ENCODE assay signal across 20 cellular contexts in the genomic region with DNA sequence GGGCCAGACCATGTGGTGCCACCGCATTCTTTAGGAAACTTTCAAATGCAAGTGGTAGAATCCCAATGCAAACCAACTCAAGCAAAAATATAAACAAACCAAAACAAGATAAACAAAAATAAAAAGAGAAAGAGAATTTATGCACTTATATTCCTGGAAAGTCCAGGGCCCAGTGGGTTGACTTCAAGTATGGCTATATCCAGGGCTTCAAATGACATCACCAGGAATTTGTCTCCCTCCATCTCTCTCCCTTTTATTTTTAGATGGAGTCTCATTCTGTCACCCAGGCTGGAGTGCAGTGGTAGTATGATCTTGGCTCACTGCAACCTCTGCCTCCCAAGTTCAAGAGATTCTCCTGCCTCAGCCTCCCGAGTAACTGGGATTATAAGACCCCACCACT. TPM values are rescaled to one million over a fixed set of nuclear protein-coding genes. Genes with fewer than 3 reads are reported as not detected.
DNase-seq lines count a peak whose midpoint lies in the region; ATAC-seq and TF ChIP-seq lines count a peak whose summit lies in the region.
"Had no signal": no experiment of that assay in that cellular context is flagged by ENCODE, and none has a peak within 500 bp of the region (broad histone marks: within the 10 kb centered on the region; RNA-seq: fewer than 3 reads in every experiment).

No MANE protein-coding gene starts in this region.

- H3K27ac ChIP-seq in RWPE2 (ENCODE audit: poor library complexity, severe bottlenecking) (peak overlapping the region; percentile 45), esophagus muscularis mucosa (replicated peaks in 1 of 4) (peak overlapping the region; percentile 77 to 85 (median 80)), stomach (peak overlapping the region in 4 of 5 donors; percentile 48 to 75 (median 70)), GM23248 (no peak overlapping the region)
- H3K27ac ChIP-seq: SJSA1, thyroid gland had no signal

- ATAC-seq in RWPE2 (ENCODE audit: low read depth) (no peak), HG02678 (IDR thresholded peaks at IDR 0.05; ENCODE audit: unreplicated experiment) (no peak)
- ATAC-seq: effector memory CD8-positive, alpha-beta T cell had no signal

- H4K20me1 ChIP-seq in GM23248 (ENCODE audit: insufficient read depth), result no peaks in the 10 kb centered on the region

- TF ChIP-seq EP300 in esophagus muscularis mucosa (IDR thresholded peaks at IDR 0.05) (no peak), stomach (IDR thresholded peaks at IDR 0.05) (no peak)

- H3K27me3 ChIP-seq in RWPE2 (ENCODE audit: insufficient read depth, poor library complexity, severe bottlenecking) (no peaks in the 10 kb centered on the region), esophagus muscularis mucosa (no peaks in the 10 kb centered on the region), stomach (no peaks in the 10 kb centered on the region), GM23248 (replicated peaks; ENCODE audit: insufficient read depth) (peaks cover 4% of the 10 kb centered on the region; the same call in 1 of the 2 replicates)
- H3K27me3 ChIP-seq: MG63, SJSA1, thyroid gland had no signal

- in situ Hi-C loops in GM23248 (cut with MboI), result no loop called here

- intact Hi-C loops in esophagus muscularis mucosa (cut with DNase I), result loop anchor here (5.0 kb wide), 1 partner anchor 58 kb away; the partner anchor contains the start of gene PNRC1
- intact Hi-C loops in stomach (cut with DNase I; ENCODE audit: low total_unique reads), result no loop called here

- peak overlapping the region; percentile 22 for H3K27ac Mint-ChIP-seq in mesothelial cell of epicardium
- H3K27ac Mint-ChIP-seq: effector memory CD8-positive, alpha-beta T cell had no signal

- DNase-seq in RWPE2 (ENCODE audit: low spot score), result no peak
- DNase-seq in esophagus muscularis mucosa (ENCODE audit: extremely low spot score), result no peak
- no peak for DNase-seq in mesothelial cell of epicardium (ENCODE audit: low spot score in 2 of 2, unreplicated experiment in 2 of 2)
- DNase-seq in stomach, result no peak
- no peak for DNase-seq in GM23248
- DNase-seq in activated T-cell treated with anti-CD3 and anti-CD28 coated beads for 4 hours, result no peak
- DNase-seq in kidney glomerular epithelial cell (lab: John Stamatoyannopoulos, UW), result no peak
- DNase-seq: activated CD4-positive, alpha-beta T cell treated with anti-CD3 and anti-CD28 coated beads, Interleukin-2, amount 50 U/mL, for 4 hours; amniotic stem cell; DMS 273 treated with DMSO at 0.1 percent for 48 hours; effector memory CD8-positive, alpha-beta T cell; NCI-H187; NCI-H748 treated with DMSO at 0.1 percent for 48 hours; nucleus accumbens; retina; thyroid gland had no signal

- no peaks in the 10 kb centered on the region for H3K36me3 Mint-ChIP-seq in mesothelial cell of epicardium
- H3K36me3 Mint-ChIP-seq: CD14-positive monocyte had no signal

- no peaks in the 10 kb centered on the region for H3K9me3 ChIP-seq in RWPE2 (ENCODE audit: severe bottlenecking)
- no peaks in the 10 kb centered on the region for H3K9me3 ChIP-seq in esophagus muscularis mucosa
- H3K9me3 ChIP-seq in stomach, result no peaks in the 10 kb centered on the region
- no peaks in the 10 kb centered on the region for H3K9me3 ChIP-seq in GM23248 (ENCODE audit: low read depth)
- H3K9me3 ChIP-seq: MG63, SJSA1, thyroid gland had no signal

- H3K4me1 ChIP-seq in RWPE2 (ENCODE audit: insufficient read depth, poor library complexity, severe bottlenecking) (peaks cover 21% of the 10 kb centered on the region), esophagus muscularis mucosa (peaks cover 28 to 46% (median 37%) of the 10 kb centered on the region in 4 donors), stomach (peaks cover 4 to 52% (median 24%) of the 10 kb centered on the region in 4 donors), GM23248 (ENCODE audit: insufficient read depth) (peaks cover 9% of the 10 kb centered on the region; the same call in 1 of the 2 replicates)
- H3K4me1 ChIP-seq: SJSA1, thyroid gland had no signal

- H3K9me2 ChIP-seq in GM23248 (ENCODE audit: insufficient read depth), result no peaks in the 10 kb centered on the region

- TF ChIP-seq CTCF in RWPE2 (IDR thresholded peaks at IDR 0.05; ENCODE audit: poor library complexity, severe bottlenecking), result no peak
- TF ChIP-seq CTCF in esophagus muscularis mucosa (IDR thresholded peaks at IDR 0.05), result no peak
- no peak for TF ChIP-seq CTCF in mesothelial cell of epicardium (IDR thresholded peaks at IDR 0.05; ENCODE audit: unreplicated experiment)
- TF ChIP-seq CTCF in stomach (IDR thresholded peaks at IDR 0.05), result no peak

- H3K36me3 ChIP-seq in RWPE2 (ENCODE audit: low read depth) (no peaks in the 10 kb centered on the region), esophagus muscularis mucosa (no peaks in the 10 kb centered on the region), stomach (no peaks in the 10 kb centered on the region), GM23248 (ENCODE audit: low read depth) (no peaks in the 10 kb centered on the region)
- H3K36me3 ChIP-seq: MG63, SJSA1, thyroid gland had no signal

- H3K4me3 Mint-ChIP-seq in mesothelial cell of epicardium, result no peak overlapping the region
- H3K4me3 Mint-ChIP-seq: CD14-positive monocyte; effector memory CD8-positive, alpha-beta T cell had no signal

- 80% methylated on average over 2 of the region's 2 CpGs for WGBS in esophagus muscularis mucosa
- 69 to 89% (median 83%) methylated on average over 2 of the region's 2 CpGs for WGBS in stomach, 5 donors
- WGBS in GM23248 (ENCODE audit: low coverage in 1 of 2, low lambda C conversion rate in 2 of 2, missing lambda C conversion rate in 2 of 2), 2 experiments, result 87 to 90% methylated on average over 2 of the region's 2 CpGs

- no peak for TF ChIP-seq POLR2A in esophagus muscularis mucosa (IDR thresholded peaks at IDR 0.05; ENCODE audit: low read depth)
- TF ChIP-seq POLR2A in stomach (IDR thresholded peaks at IDR 0.05), result no peak

- no peaks in the 10 kb centered on the region for H3K27me3 Mint-ChIP-seq in mesothelial cell of epicardium (ENCODE audit: low read depth)
- H3K27me3 Mint-ChIP-seq: effector memory CD8-positive, alpha-beta T cell had no signal

- H2AFZ ChIP-seq in GM23248, result no peak overlapping the region

- H3F3A ChIP-seq in GM23248 (ENCODE audit: insufficient read depth), result peaks cover 15% of the 10 kb centered on the region; the same call in 1 of the 2 replicates

- no peak overlapping the region for H3K4me2 ChIP-seq in GM23248 (ENCODE audit: unreplicated experiment)

- no peaks in the 10 kb centered on the region for H3K79me2 ChIP-seq in GM23248 (ENCODE audit: insufficient read depth)

- H3K9me3 Mint-ChIP-seq in mesothelial cell of epicardium, result no peaks in the 10 kb centered on the region
- H3K9me3 Mint-ChIP-seq: effector memory CD8-positive, alpha-beta T cell had no signal

- H3K9ac ChIP-seq in GM23248, result no peak overlapping the region

- peaks cover 29% of the 10 kb centered on the region for H3K4me1 Mint-ChIP-seq in mesothelial cell of epicardium

- H3K4me3 ChIP-seq in RWPE2 (ENCODE audit: severe bottlenecking) (no peak overlapping the region), esophagus muscularis mucosa (no peak overlapping the region), stomach (no peak overlapping the region), GM23248 (no peak overlapping the region)
- H3K4me3 ChIP-seq: MG63, SJSA1, thyroid gland had no signal

RNA-seq across cellular contexts. Expression of gene PNRC1, which starts 56.1 kb away (rescaled TPM):
- total RNA-seq in esophagus muscularis mucosa, result 100 to 1,000 TPM; 285 to 486 (median 315) TPM
- 184 to 206 TPM (median 190 TPM) in 3 replicates for total RNA-seq in mesothelial cell of epicardium
- total RNA-seq in stomach, result 100 to 1,000 TPM; 125 to 265 (median 158) TPM
- 10 to 100 TPM; 38.5 to 76.7 (median 49.2) TPM for polyA plus RNA-seq in stomach
- 51.3 and 57.9 TPM in 2 replicates for total RNA-seq in GM23248 (2014; rRNA removed; shearing (Covaris generic))
- polyA plus RNA-seq in GM23248 (2016; fragmentation: Nextera tagmentation; extraction: Ambion mirVana), result 102 and 103 TPM in 2 replicates
